Comparison of ENCODE assay signal across 1 cellular context in the genomic region with DNA sequence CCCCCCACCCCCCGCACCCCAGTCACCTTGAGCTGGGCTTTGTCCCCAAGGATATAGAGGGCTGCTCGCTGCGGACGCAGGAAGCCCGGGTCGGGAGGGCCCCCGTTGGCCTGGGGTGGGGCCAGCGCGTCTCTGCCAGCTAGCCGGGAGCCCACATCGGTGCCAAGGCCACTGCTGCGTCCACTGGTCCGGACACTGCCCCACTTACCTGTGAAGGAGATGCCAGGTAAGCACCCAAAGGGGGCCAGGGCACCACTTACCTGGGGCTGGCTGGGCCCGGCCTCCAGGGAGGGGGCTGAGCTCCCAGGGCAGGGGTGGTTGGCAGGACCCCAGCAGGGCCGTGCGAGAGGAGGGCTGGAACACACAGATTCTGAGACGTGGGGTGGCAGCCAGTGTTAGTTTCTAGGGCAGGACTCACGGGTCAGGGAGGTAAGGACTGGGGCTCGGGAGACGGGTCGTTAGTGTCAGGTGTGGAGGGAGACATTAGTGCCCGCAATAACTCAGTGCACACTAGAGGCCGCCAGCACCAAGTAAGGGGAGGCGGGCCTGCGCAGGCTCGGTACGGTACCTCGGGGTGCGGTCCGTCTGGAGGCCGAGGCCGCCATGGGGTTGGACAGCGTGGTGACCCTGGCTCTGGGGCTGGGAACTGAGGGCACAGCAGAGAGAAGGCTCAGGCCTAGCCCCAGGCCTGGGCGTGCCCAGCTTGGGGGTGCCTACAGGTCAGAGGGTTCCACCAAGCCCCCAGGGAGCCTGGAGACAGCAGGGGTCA.
TF ChIP-seq lines count a peak whose summit lies in the region.

No MANE protein-coding gene starts in this region.

TF ChIP-seq in H1, 55 proteins besides CTCF, POLR2A, EP300 and RAD21:
- no peak for TF ChIP-seq YY1 (IDR thresholded peaks at IDR 0.05; ENCODE audit: low read depth, low read length)
- TF ChIP-seq CREB1 (IDR thresholded peaks at IDR 0.05): no peak
- no peak for TF ChIP-seq SIN3A (conservative IDR thresholded peaks at IDR 0.05 in 1 of 2, IDR thresholded peaks at IDR 0.05 in 1 of 2; ENCODE audit: low read depth in 1 of 2, low read length in 2 of 2)
- TF ChIP-seq PHF8 (conservative IDR thresholded peaks at IDR 0.05; ENCODE audit: low read depth, low read length): no peak
- TF ChIP-seq TBP (IDR thresholded peaks at IDR 0.05; ENCODE audit: low read depth, low read length): no peak
- no peak for TF ChIP-seq MAFK (IDR thresholded peaks at IDR 0.05; ENCODE audit: low read depth, low read length)
- TF ChIP-seq GABPA (IDR thresholded peaks at IDR 0.05; ENCODE audit: borderline replicate concordance, insufficient read depth, low read length): no peak
- no peak for TF ChIP-seq ASH2L (IDR thresholded peaks at IDR 0.05; ENCODE audit: low read length)
- no peak for TF ChIP-seq RNF2 (IDR thresholded peaks at IDR 0.05; ENCODE audit: borderline replicate concordance, low read depth, low read length, missing control alignments, poor library complexity, severe bottlenecking)
- TF ChIP-seq RFX5 (IDR thresholded peaks at IDR 0.05; ENCODE audit: borderline replicate concordance, low read depth, low read length): no peak
- no peak for TF ChIP-seq CBX5 (IDR thresholded peaks at IDR 0.05; ENCODE audit: low read depth, low read length)
- TF ChIP-seq RBBP5 (IDR thresholded peaks at IDR 0.05; ENCODE audit: borderline replicate concordance, low read depth, low read length): no peak
- TF ChIP-seq SP2 (IDR thresholded peaks at IDR 0.05; ENCODE audit: low read length): no peak
- TF ChIP-seq CTBP2 (IDR thresholded peaks at IDR 0.05; ENCODE audit: borderline replicate concordance, insufficient read depth, insufficient read length, low read length): no peak
- TF ChIP-seq SAP30 (IDR thresholded peaks at IDR 0.05; ENCODE audit: insufficient read depth, insufficient replicate concordance, low read length): no peak
- TF ChIP-seq FOSL1 (IDR thresholded peaks at IDR 0.05; ENCODE audit: insufficient read depth, low read depth, low read length): no peak
